Comparison of ENCODE assay signal across 1 cellular context in genomic region chr19:42540071-42540553, GRCh38.
TF ChIP-seq lines count a peak whose summit lies in the region.

No MANE protein-coding gene starts in this region.

TF ChIP-seq in WTC11, 78 proteins besides CTCF, POLR2A, EP300 and RAD21 (continued from another document):
- TF ChIP-seq ZNF281 (CRISPR knock-in tag; IDR thresholded peaks at IDR 0.05) (no peak), HMGA2 (CRISPR knock-in tag; IDR thresholded peaks at IDR 0.05) (no peak), E2F4 (CRISPR knock-in tag; IDR thresholded peaks at IDR 0.05; ENCODE audit: borderline replicate concordance, low read depth) (no peak), E2F5 (CRISPR knock-in tag; IDR thresholded peaks at IDR 0.05) (no peak), ZNF219 (CRISPR knock-in tag; IDR thresholded peaks at IDR 0.05; ENCODE audit: borderline replicate concordance) (no peak), MXD4 (CRISPR knock-in tag; IDR thresholded peaks at IDR 0.05; ENCODE audit: borderline replicate concordance) (no peak)
